ENCODE assay signal across 10 cellular contexts in the genomic region with DNA sequence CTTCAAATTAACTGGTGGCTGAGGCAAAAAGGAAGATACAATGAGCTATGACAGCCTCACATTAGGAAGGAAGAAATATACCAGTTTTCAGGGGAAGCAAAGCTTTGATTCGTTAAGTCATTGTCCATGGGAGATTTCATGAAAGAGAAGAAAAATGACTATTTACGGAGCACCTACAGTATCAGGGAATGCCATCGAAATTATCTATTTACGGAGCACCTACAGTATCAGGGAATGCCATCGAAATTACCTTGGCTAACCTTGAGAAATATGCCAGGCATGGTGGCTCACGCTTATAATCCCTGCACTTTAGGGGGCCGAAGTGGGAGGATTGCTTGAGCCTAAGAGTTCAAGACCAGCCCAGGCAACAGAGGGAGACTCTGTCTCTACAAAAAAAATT.
"Had no signal": no experiment of that assay in that cellular context is flagged by ENCODE, and none has a peak within 500 bp of the region (broad histone marks: within the 10 kb centered on the region; RNA-seq: fewer than 3 reads in every experiment).

No MANE protein-coding gene starts in this region.

- H3K9me3 Mint-ChIP-seq: GM23338, HFFc6 had no signal

- H3K4me3 ChIP-seq: GM23248, GM23338, HAP-1 had no signal

- ATAC-seq: GM23338, HCT116 had no signal

- H2AFZ ChIP-seq: GM23248, GM23338 had no signal

- FAIRE-seq: H54 had no signal

- H3K4me1 ChIP-seq: HAP-1 had no signal

- H3K4me3 Mint-ChIP-seq: GM23338, H9, HFFc6 had no signal

- H3K27ac ChIP-seq: GM23248 had no signal

- H3K27ac Mint-ChIP-seq: GM23338, HFFc6 had no signal

- DNase-seq: GM23248, GOT3, H7, H9, HCEC 1CT, HFFc6 had no signal

- H3K9ac ChIP-seq: GM23248 had no signal

- H3K9me3 ChIP-seq: HAP-1 had no signal

- H3K36me3 ChIP-seq: HAP-1 had no signal

- H3K4me2 ChIP-seq: GM23338 had no signal
